1 cellular context compared by ENCODE assay signal in the genomic region with DNA sequence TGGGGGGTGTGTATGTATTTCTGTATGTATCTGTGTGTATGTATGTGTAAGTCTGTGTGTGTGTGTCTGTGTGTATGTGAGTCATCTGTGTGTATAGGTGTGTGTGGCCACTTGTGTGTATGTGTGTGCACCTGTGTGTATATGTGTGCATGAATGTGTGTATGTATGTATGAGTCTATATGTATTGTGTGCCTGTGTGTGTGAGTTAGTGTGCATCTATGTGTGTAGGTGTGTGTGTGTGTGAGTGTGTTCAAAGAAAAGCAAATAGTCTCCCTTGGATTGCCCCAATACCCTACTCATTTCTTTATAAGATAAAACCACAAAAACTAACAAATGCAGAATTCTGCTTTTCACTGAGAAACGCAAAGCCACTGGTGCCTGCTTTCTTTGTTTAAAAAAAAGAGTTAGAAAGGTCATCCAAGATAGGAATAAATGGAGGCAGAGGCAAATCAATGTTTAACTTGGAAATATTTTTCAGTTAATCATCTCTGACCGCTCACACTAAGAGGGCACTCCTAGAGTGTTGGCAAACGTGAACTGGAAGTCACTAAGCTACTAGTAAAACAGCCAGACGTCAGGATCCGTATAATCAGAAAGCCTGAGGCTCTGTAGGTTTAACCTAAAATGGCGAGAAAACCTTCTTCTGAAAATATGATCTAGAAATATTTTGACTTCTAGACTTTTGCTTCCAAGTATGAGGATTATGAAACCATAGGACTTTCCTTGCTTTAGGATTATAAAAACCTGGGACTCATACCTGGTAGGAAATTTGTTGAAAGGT.
A peak's percentile ranks its signal among the peaks of the same experiment; 100 is the strongest.
TF ChIP-seq lines count a peak whose summit lies in the region.

No MANE protein-coding gene starts in this region.

TF ChIP-seq in HepG2, 621 proteins besides CTCF, POLR2A, EP300 and RAD21 (continued from another document and continues in another):
- TF ChIP-seq GABPB1 (CRISPR knock-in tag; IDR thresholded peaks at IDR 0.05) (no peak), CHD4 (IDR thresholded peaks at IDR 0.05; ENCODE audit: borderline replicate concordance, low read length) (peak; percentile 98; the same call in 1 of the 2 replicates), TARDBP (CRISPR knock-in tag; IDR thresholded peaks at IDR 0.05) (no peak; the same call in 1 of the 2 replicates), ASH2L (IDR thresholded peaks at IDR 0.05; ENCODE audit: insufficient read length, low read depth, low read length) (peak; percentile 65), NBN (conservative IDR thresholded peaks at IDR 0.05) (no peak), RXRA (CRISPR knock-in tag; IDR thresholded peaks at IDR 0.05) (no peak; the same call in 1 of the 2 replicates), NONO (IDR thresholded peaks at IDR 0.05) (no peak), NONO (CRISPR knock-in tag; conservative IDR thresholded peaks at IDR 0.05) (peak; percentile 74), SALL1 (CRISPR knock-in tag; IDR thresholded peaks at IDR 0.05) (peak; percentile 24; the same call in 1 of the 2 replicates), ZNF343 (CRISPR knock-in tag; IDR thresholded peaks at IDR 0.05) (no peak), HOXA3 (CRISPR knock-in tag; IDR thresholded peaks at IDR 0.05) (peak; percentile 53; the same call in 1 of the 2 replicates), ZNF674 (CRISPR knock-in tag; IDR thresholded peaks at IDR 0.05; ENCODE audit: low read depth) (no peak), HOXD1 (CRISPR knock-in tag; IDR thresholded peaks at IDR 0.05) (no peak), ZBTB21 (CRISPR knock-in tag; IDR thresholded peaks at IDR 0.05) (no peak), ZNF619 (CRISPR knock-in tag; IDR thresholded peaks at IDR 0.05) (no peak), ZNF7 (CRISPR knock-in tag; IDR thresholded peaks at IDR 0.05) (0 out of 2 replicates have a peak, but pooled peaks have one; percentile 30), ZFAT (CRISPR knock-in tag; conservative IDR thresholded peaks at IDR 0.05) (no peak), GLI4 (CRISPR knock-in tag; IDR thresholded peaks at IDR 0.05; ENCODE audit: borderline replicate concordance) (no peak), LCORL (IDR thresholded peaks at IDR 0.05) (no peak), LCORL (CRISPR knock-in tag; IDR thresholded peaks at IDR 0.05) (no peak), TAF15 (IDR thresholded peaks at IDR 0.05; ENCODE audit: low read depth, low read length, poor library complexity, severe bottlenecking) (no peak), ZSCAN9 (CRISPR knock-in tag; IDR thresholded peaks at IDR 0.05; ENCODE audit: borderline replicate concordance) (0 out of 2 replicates have a peak, but pooled peaks have one; percentile 12), RARG (CRISPR knock-in tag; IDR thresholded peaks at IDR 0.05; ENCODE audit: low read depth) (no peak), PCBP2 (optimal IDR thresholded peaks at IDR 0.05; ENCODE audit: low read depth, low read length, poor library complexity, severe bottlenecking) (no peak), ZNF232 (CRISPR knock-in tag; IDR thresholded peaks at IDR 0.05; ENCODE audit: borderline replicate concordance) (no peak), SRY (CRISPR knock-in tag; IDR thresholded peaks at IDR 0.05) (no peak), ZKSCAN8 (CRISPR knock-in tag; IDR thresholded peaks at IDR 0.05; ENCODE audit: borderline replicate concordance) (no peak), MYC (CRISPR knock-in tag; IDR thresholded peaks at IDR 0.05; ENCODE audit: borderline replicate concordance) (no peak), DR1 (CRISPR knock-in tag; IDR thresholded peaks at IDR 0.05) (no peak), RBAK (CRISPR knock-in tag; IDR thresholded peaks at IDR 0.05) (no peak), ZC3H4 (CRISPR knock-in tag; IDR thresholded peaks at IDR 0.05; ENCODE audit: borderline replicate concordance) (no peak), ZBTB42 (CRISPR knock-in tag; IDR thresholded peaks at IDR 0.05) (no peak), RARA (CRISPR knock-in tag; IDR thresholded peaks at IDR 0.05) (peak; percentile 65)
- TF ChIP-seq, protein P1, sequence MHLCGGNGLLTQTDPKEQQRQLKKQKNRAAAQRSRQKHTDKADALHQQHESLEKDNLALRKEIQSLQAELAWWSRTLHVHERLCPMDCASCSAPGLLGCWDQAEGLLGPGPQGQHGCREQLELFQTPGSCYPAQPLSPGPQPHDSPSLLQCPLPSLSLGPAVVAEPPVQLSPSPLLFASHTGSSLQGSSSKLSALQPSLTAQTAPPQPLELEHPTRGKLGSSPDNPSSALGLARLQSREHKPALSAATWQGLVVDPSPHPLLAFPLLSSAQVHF (CRISPR knock-in tag; IDR thresholded peaks at IDR 0.05) = no peak
- TF ChIP-seq, protein P2, sequence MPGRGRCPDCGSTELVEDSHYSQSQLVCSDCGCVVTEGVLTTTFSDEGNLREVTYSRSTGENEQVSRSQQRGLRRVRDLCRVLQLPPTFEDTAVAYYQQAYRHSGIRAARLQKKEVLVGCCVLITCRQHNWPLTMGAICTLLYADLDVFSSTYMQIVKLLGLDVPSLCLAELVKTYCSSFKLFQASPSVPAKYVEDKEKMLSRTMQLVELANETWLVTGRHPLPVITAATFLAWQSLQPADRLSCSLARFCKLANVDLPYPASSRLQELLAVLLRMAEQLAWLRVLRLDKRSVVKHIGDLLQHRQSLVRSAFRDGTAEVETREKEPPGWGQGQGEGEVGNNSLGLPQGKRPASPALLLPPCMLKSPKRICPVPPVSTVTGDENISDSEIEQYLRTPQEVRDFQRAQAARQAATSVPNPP (CRISPR knock-in tag; IDR thresholded peaks at IDR 0.05) = no peak
- TF ChIP-seq, protein P3, sequence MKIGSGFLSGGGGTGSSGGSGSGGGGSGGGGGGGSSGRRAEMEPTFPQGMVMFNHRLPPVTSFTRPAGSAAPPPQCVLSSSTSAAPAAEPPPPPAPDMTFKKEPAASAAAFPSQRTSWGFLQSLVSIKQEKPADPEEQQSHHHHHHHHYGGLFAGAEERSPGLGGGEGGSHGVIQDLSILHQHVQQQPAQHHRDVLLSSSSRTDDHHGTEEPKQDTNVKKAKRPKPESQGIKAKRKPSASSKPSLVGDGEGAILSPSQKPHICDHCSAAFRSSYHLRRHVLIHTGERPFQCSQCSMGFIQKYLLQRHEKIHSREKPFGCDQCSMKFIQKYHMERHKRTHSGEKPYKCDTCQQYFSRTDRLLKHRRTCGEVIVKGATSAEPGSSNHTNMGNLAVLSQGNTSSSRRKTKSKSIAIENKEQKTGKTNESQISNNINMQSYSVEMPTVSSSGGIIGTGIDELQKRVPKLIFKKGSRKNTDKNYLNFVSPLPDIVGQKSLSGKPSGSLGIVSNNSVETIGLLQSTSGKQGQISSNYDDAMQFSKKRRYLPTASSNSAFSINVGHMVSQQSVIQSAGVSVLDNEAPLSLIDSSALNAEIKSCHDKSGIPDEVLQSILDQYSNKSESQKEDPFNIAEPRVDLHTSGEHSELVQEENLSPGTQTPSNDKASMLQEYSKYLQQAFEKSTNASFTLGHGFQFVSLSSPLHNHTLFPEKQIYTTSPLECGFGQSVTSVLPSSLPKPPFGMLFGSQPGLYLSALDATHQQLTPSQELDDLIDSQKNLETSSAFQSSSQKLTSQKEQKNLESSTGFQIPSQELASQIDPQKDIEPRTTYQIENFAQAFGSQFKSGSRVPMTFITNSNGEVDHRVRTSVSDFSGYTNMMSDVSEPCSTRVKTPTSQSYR (CRISPR knock-in tag; IDR thresholded peaks at IDR 0.05; ENCODE audit: borderline replicate concordance) = no peak
- TF ChIP-seq, protein P4, sequence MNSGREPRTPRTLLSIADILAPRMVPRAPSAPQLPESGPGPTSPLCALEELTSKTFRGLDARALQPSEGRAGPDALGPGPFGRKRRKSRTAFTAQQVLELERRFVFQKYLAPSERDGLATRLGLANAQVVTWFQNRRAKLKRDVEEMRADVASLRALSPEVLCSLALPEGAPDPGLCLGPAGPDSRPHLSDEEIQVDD (CRISPR knock-in tag; IDR thresholded peaks at IDR 0.05; ENCODE audit: borderline replicate concordance) = no peak
- TF ChIP-seq, protein P5, sequence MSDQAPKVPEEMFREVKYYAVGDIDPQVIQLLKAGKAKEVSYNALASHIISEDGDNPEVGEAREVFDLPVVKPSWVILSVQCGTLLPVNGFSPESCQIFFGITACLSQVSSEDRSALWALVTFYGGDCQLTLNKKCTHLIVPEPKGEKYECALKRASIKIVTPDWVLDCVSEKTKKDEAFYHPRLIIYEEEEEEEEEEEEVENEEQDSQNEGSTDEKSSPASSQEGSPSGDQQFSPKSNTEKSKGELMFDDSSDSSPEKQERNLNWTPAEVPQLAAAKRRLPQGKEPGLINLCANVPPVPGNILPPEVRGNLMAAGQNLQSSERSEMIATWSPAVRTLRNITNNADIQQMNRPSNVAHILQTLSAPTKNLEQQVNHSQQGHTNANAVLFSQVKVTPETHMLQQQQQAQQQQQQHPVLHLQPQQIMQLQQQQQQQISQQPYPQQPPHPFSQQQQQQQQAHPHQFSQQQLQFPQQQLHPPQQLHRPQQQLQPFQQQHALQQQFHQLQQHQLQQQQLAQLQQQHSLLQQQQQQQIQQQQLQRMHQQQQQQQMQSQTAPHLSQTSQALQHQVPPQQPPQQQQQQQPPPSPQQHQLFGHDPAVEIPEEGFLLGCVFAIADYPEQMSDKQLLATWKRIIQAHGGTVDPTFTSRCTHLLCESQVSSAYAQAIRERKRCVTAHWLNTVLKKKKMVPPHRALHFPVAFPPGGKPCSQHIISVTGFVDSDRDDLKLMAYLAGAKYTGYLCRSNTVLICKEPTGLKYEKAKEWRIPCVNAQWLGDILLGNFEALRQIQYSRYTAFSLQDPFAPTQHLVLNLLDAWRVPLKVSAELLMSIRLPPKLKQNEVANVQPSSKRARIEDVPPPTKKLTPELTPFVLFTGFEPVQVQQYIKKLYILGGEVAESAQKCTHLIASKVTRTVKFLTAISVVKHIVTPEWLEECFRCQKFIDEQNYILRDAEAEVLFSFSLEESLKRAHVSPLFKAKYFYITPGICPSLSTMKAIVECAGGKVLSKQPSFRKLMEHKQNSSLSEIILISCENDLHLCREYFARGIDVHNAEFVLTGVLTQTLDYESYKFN (CRISPR knock-in tag; conservative IDR thresholded peaks at IDR 0.05) = peak; percentile 80
- TF ChIP-seq, protein P6, sequence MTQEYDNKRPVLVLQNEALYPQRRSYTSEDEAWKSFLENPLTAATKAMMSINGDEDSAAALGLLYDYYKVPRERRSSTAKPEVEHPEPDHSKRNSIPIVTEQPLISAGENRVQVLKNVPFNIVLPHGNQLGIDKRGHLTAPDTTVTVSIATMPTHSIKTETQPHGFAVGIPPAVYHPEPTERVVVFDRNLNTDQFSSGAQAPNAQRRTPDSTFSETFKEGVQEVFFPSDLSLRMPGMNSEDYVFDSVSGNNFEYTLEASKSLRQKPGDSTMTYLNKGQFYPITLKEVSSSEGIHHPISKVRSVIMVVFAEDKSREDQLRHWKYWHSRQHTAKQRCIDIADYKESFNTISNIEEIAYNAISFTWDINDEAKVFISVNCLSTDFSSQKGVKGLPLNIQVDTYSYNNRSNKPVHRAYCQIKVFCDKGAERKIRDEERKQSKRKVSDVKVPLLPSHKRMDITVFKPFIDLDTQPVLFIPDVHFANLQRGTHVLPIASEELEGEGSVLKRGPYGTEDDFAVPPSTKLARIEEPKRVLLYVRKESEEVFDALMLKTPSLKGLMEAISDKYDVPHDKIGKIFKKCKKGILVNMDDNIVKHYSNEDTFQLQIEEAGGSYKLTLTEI (CRISPR knock-in tag; conservative IDR thresholded peaks at IDR 0.05) = no peak
- TF ChIP-seq, protein P7, sequence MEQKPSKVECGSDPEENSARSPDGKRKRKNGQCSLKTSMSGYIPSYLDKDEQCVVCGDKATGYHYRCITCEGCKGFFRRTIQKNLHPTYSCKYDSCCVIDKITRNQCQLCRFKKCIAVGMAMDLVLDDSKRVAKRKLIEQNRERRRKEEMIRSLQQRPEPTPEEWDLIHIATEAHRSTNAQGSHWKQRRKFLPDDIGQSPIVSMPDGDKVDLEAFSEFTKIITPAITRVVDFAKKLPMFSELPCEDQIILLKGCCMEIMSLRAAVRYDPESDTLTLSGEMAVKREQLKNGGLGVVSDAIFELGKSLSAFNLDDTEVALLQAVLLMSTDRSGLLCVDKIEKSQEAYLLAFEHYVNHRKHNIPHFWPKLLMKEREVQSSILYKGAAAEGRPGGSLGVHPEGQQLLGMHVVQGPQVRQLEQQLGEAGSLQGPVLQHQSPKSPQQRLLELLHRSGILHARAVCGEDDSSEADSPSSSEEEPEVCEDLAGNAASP (CRISPR knock-in tag; IDR thresholded peaks at IDR 0.05; ENCODE audit: borderline replicate concordance) = no peak
- TF ChIP-seq, protein P8, sequence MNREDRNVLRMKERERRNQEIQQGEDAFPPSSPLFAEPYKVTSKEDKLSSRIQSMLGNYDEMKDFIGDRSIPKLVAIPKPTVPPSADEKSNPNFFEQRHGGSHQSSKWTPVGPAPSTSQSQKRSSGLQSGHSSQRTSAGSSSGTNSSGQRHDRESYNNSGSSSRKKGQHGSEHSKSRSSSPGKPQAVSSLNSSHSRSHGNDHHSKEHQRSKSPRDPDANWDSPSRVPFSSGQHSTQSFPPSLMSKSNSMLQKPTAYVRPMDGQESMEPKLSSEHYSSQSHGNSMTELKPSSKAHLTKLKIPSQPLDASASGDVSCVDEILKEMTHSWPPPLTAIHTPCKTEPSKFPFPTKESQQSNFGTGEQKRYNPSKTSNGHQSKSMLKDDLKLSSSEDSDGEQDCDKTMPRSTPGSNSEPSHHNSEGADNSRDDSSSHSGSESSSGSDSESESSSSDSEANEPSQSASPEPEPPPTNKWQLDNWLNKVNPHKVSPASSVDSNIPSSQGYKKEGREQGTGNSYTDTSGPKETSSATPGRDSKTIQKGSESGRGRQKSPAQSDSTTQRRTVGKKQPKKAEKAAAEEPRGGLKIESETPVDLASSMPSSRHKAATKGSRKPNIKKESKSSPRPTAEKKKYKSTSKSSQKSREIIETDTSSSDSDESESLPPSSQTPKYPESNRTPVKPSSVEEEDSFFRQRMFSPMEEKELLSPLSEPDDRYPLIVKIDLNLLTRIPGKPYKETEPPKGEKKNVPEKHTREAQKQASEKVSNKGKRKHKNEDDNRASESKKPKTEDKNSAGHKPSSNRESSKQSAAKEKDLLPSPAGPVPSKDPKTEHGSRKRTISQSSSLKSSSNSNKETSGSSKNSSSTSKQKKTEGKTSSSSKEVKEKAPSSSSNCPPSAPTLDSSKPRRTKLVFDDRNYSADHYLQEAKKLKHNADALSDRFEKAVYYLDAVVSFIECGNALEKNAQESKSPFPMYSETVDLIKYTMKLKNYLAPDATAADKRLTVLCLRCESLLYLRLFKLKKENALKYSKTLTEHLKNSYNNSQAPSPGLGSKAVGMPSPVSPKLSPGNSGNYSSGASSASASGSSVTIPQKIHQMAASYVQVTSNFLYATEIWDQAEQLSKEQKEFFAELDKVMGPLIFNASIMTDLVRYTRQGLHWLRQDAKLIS (CRISPR knock-in tag; IDR thresholded peaks at IDR 0.05) = no peak; the same call in 1 of the 2 replicates
- TF ChIP-seq, protein P9, sequence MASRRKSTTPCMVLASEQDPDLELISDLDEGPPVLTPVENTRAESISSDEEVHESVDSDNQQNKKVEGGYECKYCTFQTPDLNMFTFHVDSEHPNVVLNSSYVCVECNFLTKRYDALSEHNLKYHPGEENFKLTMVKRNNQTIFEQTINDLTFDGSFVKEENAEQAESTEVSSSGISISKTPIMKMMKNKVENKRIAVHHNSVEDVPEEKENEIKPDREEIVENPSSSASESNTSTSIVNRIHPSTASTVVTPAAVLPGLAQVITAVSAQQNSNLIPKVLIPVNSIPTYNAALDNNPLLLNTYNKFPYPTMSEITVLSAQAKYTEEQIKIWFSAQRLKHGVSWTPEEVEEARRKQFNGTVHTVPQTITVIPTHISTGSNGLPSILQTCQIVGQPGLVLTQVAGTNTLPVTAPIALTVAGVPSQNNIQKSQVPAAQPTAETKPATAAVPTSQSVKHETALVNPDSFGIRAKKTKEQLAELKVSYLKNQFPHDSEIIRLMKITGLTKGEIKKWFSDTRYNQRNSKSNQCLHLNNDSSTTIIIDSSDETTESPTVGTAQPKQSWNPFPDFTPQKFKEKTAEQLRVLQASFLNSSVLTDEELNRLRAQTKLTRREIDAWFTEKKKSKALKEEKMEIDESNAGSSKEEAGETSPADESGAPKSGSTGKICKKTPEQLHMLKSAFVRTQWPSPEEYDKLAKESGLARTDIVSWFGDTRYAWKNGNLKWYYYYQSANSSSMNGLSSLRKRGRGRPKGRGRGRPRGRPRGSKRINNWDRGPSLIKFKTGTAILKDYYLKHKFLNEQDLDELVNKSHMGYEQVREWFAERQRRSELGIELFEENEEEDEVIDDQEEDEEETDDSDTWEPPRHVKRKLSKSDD (CRISPR knock-in tag; IDR thresholded peaks at IDR 0.05; ENCODE audit: low read depth) = 0 out of 2 replicates have a peak, but pooled peaks have one; percentile 30
